Comparison of ENCODE assay signal across 8 cellular contexts in the genomic region with DNA sequence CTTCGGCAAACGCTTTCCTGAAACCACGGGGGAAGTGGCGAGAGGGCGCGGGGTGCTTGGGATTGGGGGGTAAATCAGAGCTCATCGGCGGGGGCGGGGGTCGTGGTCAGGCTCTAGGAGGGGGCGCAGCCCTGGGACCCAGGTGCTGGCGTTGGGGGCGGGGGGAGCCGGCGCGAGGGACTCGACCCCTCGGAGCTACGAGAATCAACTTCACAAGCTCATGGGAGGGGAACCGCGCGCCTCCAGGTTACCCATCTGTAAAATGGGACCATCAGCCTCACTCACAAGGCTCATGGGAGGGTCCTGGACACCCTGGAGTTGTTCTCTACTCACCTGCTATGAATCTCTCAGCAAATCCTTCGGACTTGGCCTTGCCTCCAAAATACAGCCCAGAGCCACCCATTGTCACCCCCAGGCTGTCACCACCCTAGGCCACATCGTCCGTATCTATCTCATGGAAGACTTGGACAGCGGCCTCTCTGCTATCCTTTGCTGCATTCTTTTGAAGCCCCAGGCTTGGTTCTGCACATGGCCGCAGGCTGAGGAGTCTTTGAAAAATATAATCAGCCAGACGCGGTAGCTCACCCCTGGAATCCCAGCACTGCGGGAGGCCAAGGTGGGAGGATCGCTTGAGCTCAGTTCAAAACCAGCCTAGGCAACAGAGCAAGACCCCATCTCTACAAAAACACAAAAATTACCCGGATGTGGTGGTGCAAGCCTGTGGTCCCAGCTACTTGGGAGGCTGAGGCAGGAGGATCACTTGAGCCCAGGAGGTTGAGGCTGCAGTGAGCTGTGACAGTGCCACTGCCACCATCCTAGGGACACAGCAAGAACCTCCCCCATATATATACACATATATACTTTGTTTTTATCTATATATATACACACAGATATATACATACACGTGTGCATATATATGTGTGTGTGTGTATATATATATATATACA. TPM values are rescaled to one million over a fixed set of nuclear protein-coding genes. Genes with fewer than 3 reads are reported as not detected.
DNase-seq lines count a peak whose midpoint lies in the region; TF ChIP-seq lines count a peak whose summit lies in the region.

No MANE protein-coding gene starts in this region.

- DNase-seq in cardiac muscle cell (ENCODE audit: low read depth in 1 of 2, low spot score in 1 of 2) (no peak), cardiac septum (ENCODE audit: low spot score) (no peak), mammary epithelial cell (no peak), mesothelial cell of epicardium (ENCODE audit: low spot score in 2 of 2, unreplicated experiment in 2 of 2) (no peak), uterus (peak in 1 of 2 donors; percentile 45), NCI-H82 treated with DMSO at 0.1 percent for 48 hours (lab: John Stamatoyannopoulos, UW; ENCODE audit: unreplicated experiment) (no peak), islet precursor cell (no peak), cerebellum (ENCODE audit: low spot score) (no peak)

- no peak for TF ChIP-seq POLR2A in uterus (IDR thresholded peaks at IDR 0.05)

- H3K4me3 ChIP-seq in cardiac muscle cell (peak overlapping the region; percentile 21), mammary epithelial cell (replicated peaks in 1 of 3; ENCODE audit: insufficient read depth in 1 of 3, low read depth in 2 of 3, low read length in 3 of 3) (peak overlapping the region; percentile 51 to 91 (median 76)), uterus (peak overlapping the region; percentile 56 to 96)

- H3K4me1 ChIP-seq in cardiac muscle cell (ENCODE audit: low read depth) (peaks cover 6% of the 10 kb centered on the region), mammary epithelial cell (ENCODE audit: insufficient read depth, low read length) (peaks cover 21% of the 10 kb centered on the region), uterus (peaks cover 10 to 15% of the 10 kb centered on the region in 2 donors)

- CTCF ChIA-PET in mammary epithelial cell (lab: Charles Lee; ENCODE audit: low non-redundant PET): interaction anchor here (0.5 to 0.6 kb wide), 5 partner anchors 9 to 305 kb away, joined by 3 to 10 read pairs (median 4); no protein-coding TSS in a partner anchor

- intact Hi-C loops in cardiac septum (cut with DNase I) (no loop called here), mammary epithelial cell (cut with micrococcal nuclease) (loop anchor here (5.0 kb wide), 1 partner anchor 187 kb away; a partner anchor contains a TSS), uterus (cut with DNase I; ENCODE audit: low total_unique reads) (no loop called here)

- peaks cover 37% of the 10 kb centered on the region for H3K4me1 Mint-ChIP-seq in mesothelial cell of epicardium

- peak overlapping the region; percentile 87 for H2AFZ ChIP-seq in mammary epithelial cell (ENCODE audit: low read depth, low read length)

- peak overlapping the region; percentile 82 for H3K9ac ChIP-seq in mammary epithelial cell (ENCODE audit: insufficient read depth, low read length)

- peak overlapping the region; percentile 94 for H3K27ac Mint-ChIP-seq in mesothelial cell of epicardium

- H3K27me3 Mint-ChIP-seq in mesothelial cell of epicardium (ENCODE audit: low read depth): no peaks in the 10 kb centered on the region

- H3K9me3 ChIP-seq in cardiac muscle cell (ENCODE audit: low read depth) (no peaks in the 10 kb centered on the region), mammary epithelial cell (replicated peaks; ENCODE audit: insufficient read depth, low read length) (no peaks in the 10 kb centered on the region), uterus (no peaks in the 10 kb centered on the region)

- no peak for TF ChIP-seq CTCF in cardiac muscle cell (IDR thresholded peaks at IDR 0.05; ENCODE audit: low read depth, low read length)
- no peak for TF ChIP-seq CTCF in mammary epithelial cell (conservative IDR thresholded peaks at IDR 0.05 in 1 of 2, IDR thresholded peaks at IDR 0.05 in 1 of 2; ENCODE audit: extremely low read depth in 1 of 2, insufficient read depth in 1 of 2, low read depth in 1 of 2, low read length in 2 of 2)
- no peak for TF ChIP-seq CTCF in mesothelial cell of epicardium (IDR thresholded peaks at IDR 0.05; ENCODE audit: unreplicated experiment)
- no peak for TF ChIP-seq CTCF in uterus (IDR thresholded peaks at IDR 0.05)

- H4K20me1 ChIP-seq in mammary epithelial cell (ENCODE audit: insufficient read depth, low read length): no peaks in the 10 kb centered on the region

- H3K36me3 ChIP-seq in cardiac muscle cell: no peaks in the 10 kb centered on the region
- H3K36me3 ChIP-seq in mammary epithelial cell (ENCODE audit: insufficient read depth, low read length): peaks cover 3% of the 10 kb centered on the region
- no peaks in the 10 kb centered on the region for H3K36me3 ChIP-seq in uterus

- no peaks in the 10 kb centered on the region for H3K27me3 ChIP-seq in cardiac muscle cell
- no peaks in the 10 kb centered on the region for H3K27me3 ChIP-seq in mammary epithelial cell (ENCODE audit: insufficient read depth, low read length)
- H3K27me3 ChIP-seq in uterus: no peaks in the 10 kb centered on the region

- H3K79me2 ChIP-seq in mammary epithelial cell (ENCODE audit: insufficient read depth, low read length): peaks cover 57% of the 10 kb centered on the region

- no peaks in the 10 kb centered on the region for H3K9me3 Mint-ChIP-seq in mesothelial cell of epicardium

- H3K36me3 Mint-ChIP-seq in mesothelial cell of epicardium: no peaks in the 10 kb centered on the region

- BruUV-seq in mammary epithelial cell (replicated peaks; lab: Mats Ljungman, UMichigan): TSS peak; percentile 40

- peak overlapping the region; percentile 97 for H3K4me3 Mint-ChIP-seq in mesothelial cell of epicardium

- dilution Hi-C loops in mammary epithelial cell (cut with HindIII; ENCODE audit: low sequenced_read_pairs): no loop called here

- 74% methylated on average over 10 of the region's 33 CpGs for WGBS in mammary epithelial cell (ENCODE audit: low coverage, missing lambda C conversion rate)

- in situ Hi-C loops in mammary epithelial cell (cut with MboI; ENCODE audit: low sequenced_read_pairs in 2 of 2): loop anchor here in 1 of 2 donors (10.0 kb wide), 1 partner anchor 204 kb away; no protein-coding TSS in a partner anchor

- H3K4me2 ChIP-seq in mammary epithelial cell (ENCODE audit: insufficient read depth, low read depth, low read length): peak overlapping the region; percentile 94

- H3K27ac ChIP-seq in cardiac muscle cell: peak overlapping the region; percentile 67
- peak overlapping the region; percentile 58 for H3K27ac ChIP-seq in mammary epithelial cell (ENCODE audit: insufficient read depth, low read depth, low read length)
- H3K27ac ChIP-seq in uterus: peak overlapping the region; percentile 85 to 90

RNA-seq across cellular contexts. Expression of a gene that starts 0.9 kb away (rescaled TPM):
- total RNA-seq in cardiac muscle cell (102 and 108 TPM in 2 replicates), cardiac septum (49.0 TPM), mammary epithelial cell (10 to 100 TPM; 41.0 to 73.9 TPM), mesothelial cell of epicardium (83.3 to 89.8 TPM (median 87.2 TPM) in 3 replicates), uterus (10 to 100 TPM; 40.9 to 98.1 (median 48.5) TPM), cerebellum (38.9 TPM)
- polyA plus RNA-seq in cardiac muscle cell (17.7 and 18.3 TPM in 2 replicates), mammary epithelial cell (62.7 TPM)
- 116 TPM for polyA minus RNA-seq in mammary epithelial cell

Comparison
In these comparisons a context has a peak if more than half of its experiments do, and no peak if none do; other contexts are left out.
1. H3K4me3 ChIP-seq: peak in every context shown above with its lines; median percentile 76 in mammary epithelial cell; 76 in uterus; 21 in cardiac muscle cell.